In the genomic region with DNA sequence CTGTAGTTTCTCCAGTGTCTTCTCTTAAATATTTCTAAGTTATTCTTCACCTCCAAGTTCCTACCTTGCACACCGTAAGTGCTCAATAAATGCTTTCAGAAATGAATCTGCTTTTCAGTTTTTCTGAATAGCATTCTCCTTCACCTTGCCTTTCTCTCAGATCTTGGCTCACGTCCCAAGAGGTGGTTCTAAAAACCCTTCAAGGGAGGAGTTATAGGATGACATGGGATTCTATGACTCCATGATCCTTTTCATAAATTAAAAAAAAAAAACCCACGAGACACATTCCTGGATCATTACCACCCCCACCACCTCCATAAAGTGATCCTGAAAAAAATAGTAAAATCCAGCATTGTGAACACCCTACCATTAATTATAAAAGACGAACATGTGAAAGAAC, we compare ENCODE assay signal across 18 cellular contexts.
"Had no signal": no experiment of that assay in that cellular context is flagged by ENCODE, and none has a peak within 500 bp of the region (broad histone marks: within the 10 kb centered on the region; RNA-seq: fewer than 3 reads in every experiment).

No MANE protein-coding gene starts in this region.

- H3K4me3 Mint-ChIP-seq: activated B cell treated with CpG ODN at 0.5 μM for 24 hours; activated CD4-positive, alpha-beta memory T cell treated with anti-CD3 and anti-CD28 coated beads for 36 hours; activated CD8-positive, alpha-beta memory T cell treated with anti-CD3 and anti-CD28 coated beads, Interleukin-2, amount 10 ng/mL, durations not matched to agents 7 days and 5 days; naive thymus-derived CD8-positive, alpha-beta T cell; stimulated activated memory B cell treated with anti-CD40 and anti-IgM and Interleukin-4, amounts not matched to agents 10 μg/mL and 1 μg/mL and 100 μg/mL, for 72 hours; T-helper 2 cell treated with Interferon-gamma antibody and Interleukin-4, amounts not matched to agents 5 μg/mL and 100 μg/mL, for 36 hours had no signal

- H3K36me3 Mint-ChIP-seq: activated CD4-positive, alpha-beta memory T cell treated with anti-CD3 and anti-CD28 coated beads for 36 hours; activated CD8-positive, alpha-beta memory T cell treated with anti-CD3 and anti-CD28 coated beads, Interleukin-2, amount 10 ng/mL, durations not matched to agents 7 days and 5 days; stimulated activated memory B cell treated with anti-CD40 and anti-IgM and Interleukin-4, amounts not matched to agents 10 μg/mL and 1 μg/mL and 100 μg/mL, for 72 hours had no signal

- H3K36me3 ChIP-seq: brain microvascular endothelial cell, gastroesophageal sphincter, heart left ventricle, sigmoid colon, upper lobe of left lung had no signal

- H3K9ac ChIP-seq: parathyroid adenoma had no signal

- H3K27me3 ChIP-seq: brain microvascular endothelial cell, gastroesophageal sphincter, heart left ventricle, sigmoid colon, testis, upper lobe of left lung had no signal

- H3K4me1 Mint-ChIP-seq: activated B cell treated with CpG ODN at 0.5 μM for 24 hours; stimulated activated memory B cell treated with anti-CD40 and anti-IgM and Interleukin-4, amounts not matched to agents 10 μg/mL and 1 μg/mL and 100 μg/mL, for 72 hours had no signal

- DNase-seq: activated B cell treated with CpG ODN at 0.5 μM for 24 hours; activated CD4-positive, alpha-beta T cell treated with anti-CD3 and anti-CD28 coated beads for 4 hours; activated CD8-positive, alpha-beta memory T cell treated with anti-CD3 and anti-CD28 coated beads, Interleukin-2, amount 10 ng/mL, durations not matched to agents 7 days and 5 days; activated naive CD4-positive, alpha-beta T cell treated with Interleukin-2 at 50 U/mL for 16 hours; heart left ventricle; mesenchymal stem cell; naive thymus-derived CD8-positive, alpha-beta T cell; sigmoid colon; stimulated activated CD4-positive, alpha-beta T cell treated with anti-CD3 and anti-CD28 coated beads, Interleukin-4, amount 100 ng/mL, for 4 hours; testis; upper lobe of left lung had no signal

- H3K9me3 ChIP-seq: gastroesophageal sphincter, heart left ventricle, sigmoid colon, testis, upper lobe of left lung had no signal

- H3K4me3 ChIP-seq: coronary artery, gastroesophageal sphincter, heart left ventricle, sigmoid colon, testis, upper lobe of left lung had no signal

- H3K9me3 Mint-ChIP-seq: activated B cell treated with CpG ODN at 0.5 μM for 24 hours; activated CD4-positive, alpha-beta memory T cell treated with anti-CD3 and anti-CD28 coated beads for 36 hours; naive thymus-derived CD8-positive, alpha-beta T cell; stimulated activated memory B cell treated with anti-CD40 and anti-IgM and Interleukin-4, amounts not matched to agents 10 μg/mL and 1 μg/mL and 100 μg/mL, for 72 hours; T-helper 2 cell treated with Interferon-gamma antibody and Interleukin-4, amounts not matched to agents 5 μg/mL and 100 μg/mL, for 36 hours had no signal

- H3K4me1 ChIP-seq: gastroesophageal sphincter, parathyroid adenoma, testis, upper lobe of left lung had no signal

- H2AFZ ChIP-seq: parathyroid adenoma had no signal

- H3K27ac ChIP-seq: brain microvascular endothelial cell, coronary artery, gastroesophageal sphincter, heart left ventricle, parathyroid adenoma, sigmoid colon, testis, upper lobe of left lung had no signal

- H3K27ac Mint-ChIP-seq: activated B cell treated with CpG ODN at 0.5 μM for 24 hours; activated CD4-positive, alpha-beta memory T cell treated with anti-CD3 and anti-CD28 coated beads for 36 hours; activated CD8-positive, alpha-beta memory T cell treated with anti-CD3 and anti-CD28 coated beads, Interleukin-2, amount 10 ng/mL, durations not matched to agents 7 days and 5 days; naive thymus-derived CD8-positive, alpha-beta T cell; stimulated activated memory B cell treated with anti-CD40 and anti-IgM and Interleukin-4, amounts not matched to agents 10 μg/mL and 1 μg/mL and 100 μg/mL, for 72 hours; T-helper 2 cell treated with Interferon-gamma antibody and Interleukin-4, amounts not matched to agents 5 μg/mL and 100 μg/mL, for 36 hours had no signal

- H3K79me2 ChIP-seq: parathyroid adenoma had no signal

- H3K27me3 Mint-ChIP-seq: activated B cell treated with CpG ODN at 0.5 μM for 24 hours; activated CD4-positive, alpha-beta memory T cell treated with anti-CD3 and anti-CD28 coated beads for 36 hours; naive thymus-derived CD8-positive, alpha-beta T cell; stimulated activated memory B cell treated with anti-CD40 and anti-IgM and Interleukin-4, amounts not matched to agents 10 μg/mL and 1 μg/mL and 100 μg/mL, for 72 hours had no signal
